In genomic region chr20:64161595-64162238, GRCh38 we compare ENCODE assay signal across 10 cellular contexts. TPM values are rescaled to one million over a fixed set of nuclear protein-coding genes. Genes with fewer than 3 reads are reported as not detected.
DNase-seq lines count a peak whose midpoint lies in the region; ATAC-seq and TF ChIP-seq lines count a peak whose summit lies in the region.
"Had no signal": no experiment of that assay in that cellular context is flagged by ENCODE, and none has a peak within 500 bp of the region (broad histone marks: within the 10 kb centered on the region; RNA-seq: fewer than 3 reads in every experiment).

No MANE protein-coding gene starts in this region.

- H3K4me3 Mint-ChIP-seq in endodermal cell: peak overlapping the region; percentile 46
- H3K4me3 Mint-ChIP-seq in naive thymus-derived CD4-positive, alpha-beta T cell: no peak overlapping the region

- intact Hi-C loops in naive thymus-derived CD4-positive, alpha-beta T cell (cut with micrococcal nuclease): no loop called here

- CTCF ChIA-PET in naive thymus-derived CD4-positive, alpha-beta T cell (lab: Charles Lee): no interaction called here

- H3K27ac ChIP-seq in endodermal cell (ENCODE audit: low read depth, low read length): peak overlapping the region; percentile 92
- no peak overlapping the region for H3K27ac ChIP-seq in naive thymus-derived CD4-positive, alpha-beta T cell (ENCODE audit: low read depth, low read length)

- POLR2A ChIA-PET in naive thymus-derived CD4-positive, alpha-beta T cell (lab: Charles Lee): no interaction called here

- WGBS in endodermal cell (ENCODE audit: insufficient coverage in 1 of 2, insufficient read length in 1 of 2), 2 experiments: 5 to 10% methylated on average over 17 to 28 of the region's 29 CpGs

- peak; percentile 41 to 69 for DNase-seq in NCI-H187 (lab: John Stamatoyannopoulos, UW)
- no peak for DNase-seq in NCI-H187 treated with DMSO at 0.1 percent for 48 hours (lab: John Stamatoyannopoulos, UW)
- DNase-seq in endodermal cell: peak; percentile 94
- peak in 5 of 9 donors; percentile 12 to 34 (median 25) for DNase-seq in naive thymus-derived CD4-positive, alpha-beta T cell
- DNase-seq in NK-92 (lab: John Stamatoyannopoulos, UW; ENCODE audit: unreplicated experiment): no peak
- no peak for DNase-seq in NCI-H345 (lab: John Stamatoyannopoulos, UW)

- peaks cover 23% of the 10 kb centered on the region for H3K27me3 ChIP-seq in endodermal cell (ENCODE audit: control insufficient read depth, insufficient read depth, low read length, poor library complexity, severe bottlenecking)
- H3K27me3 ChIP-seq in naive thymus-derived CD4-positive, alpha-beta T cell (ENCODE audit: control insufficient read depth in 2 of 2, insufficient read depth in 2 of 2, low read length in 2 of 2): peaks cover 0 to 6% of the 10 kb centered on the region in 2 donors

- H3K9ac ChIP-seq in endodermal cell (ENCODE audit: extremely low read depth, low read length, poor library complexity, severe bottlenecking): no peak overlapping the region

- H3K4me1 Mint-ChIP-seq in endodermal cell: peaks cover 40% of the 10 kb centered on the region
- H3K4me1 Mint-ChIP-seq in naive thymus-derived CD4-positive, alpha-beta T cell: peaks cover 0 to 5% (median 0%) of the 10 kb centered on the region in 7 donors

- peaks cover 7% of the 10 kb centered on the region for H3K4me1 ChIP-seq in endodermal cell (ENCODE audit: control insufficient read depth, insufficient read depth, low read length)
- no peaks in the 10 kb centered on the region for H3K4me1 ChIP-seq in naive thymus-derived CD4-positive, alpha-beta T cell (ENCODE audit: control insufficient read depth in 2 of 2, insufficient read depth in 2 of 2, low read length in 2 of 2)

- H3K4me3 ChIP-seq in endodermal cell (ENCODE audit: low read length): peak overlapping the region; percentile 81
- no peak overlapping the region for H3K4me3 ChIP-seq in naive thymus-derived CD4-positive, alpha-beta T cell (ENCODE audit: low read length)
- H3K4me3 ChIP-seq: lung had no signal

- no peak for TF ChIP-seq CTCF in endodermal cell (conservative IDR thresholded peaks at IDR 0.05)

- peaks cover 16% of the 10 kb centered on the region for H3K27me3 Mint-ChIP-seq in endodermal cell (ENCODE audit: insufficient read depth)
- peaks cover 46 to 75% (median 56%) of the 10 kb centered on the region in 5 donors for H3K27me3 Mint-ChIP-seq in naive thymus-derived CD4-positive, alpha-beta T cell

- H3K9me3 Mint-ChIP-seq in endodermal cell: no peaks in the 10 kb centered on the region
- H3K9me3 Mint-ChIP-seq in naive thymus-derived CD4-positive, alpha-beta T cell: peaks cover 0 to 5% (median 0%) of the 10 kb centered on the region in 11 donors

- no peaks in the 10 kb centered on the region for H3K9me3 ChIP-seq in endodermal cell (ENCODE audit: control insufficient read depth, low read length)
- no peaks in the 10 kb centered on the region for H3K9me3 ChIP-seq in naive thymus-derived CD4-positive, alpha-beta T cell (ENCODE audit: control insufficient read depth in 2 of 3, low read length in 3 of 3)

- H3K36me3 ChIP-seq in endodermal cell (ENCODE audit: control insufficient read depth, insufficient read depth, low read length): no peaks in the 10 kb centered on the region
- no peaks in the 10 kb centered on the region for H3K36me3 ChIP-seq in naive thymus-derived CD4-positive, alpha-beta T cell (ENCODE audit: control insufficient read depth in 2 of 3, insufficient read depth in 3 of 3, low read length in 3 of 3)

- no peak overlapping the region for H3K27ac Mint-ChIP-seq in endodermal cell
- no peak overlapping the region for H3K27ac Mint-ChIP-seq in naive thymus-derived CD4-positive, alpha-beta T cell

- ATAC-seq in naive thymus-derived CD4-positive, alpha-beta T cell: no peak
- ATAC-seq in HG03196 (IDR thresholded peaks at IDR 0.05; ENCODE audit: unreplicated experiment): no peak

- no peaks in the 10 kb centered on the region for H3K36me3 Mint-ChIP-seq in endodermal cell (ENCODE audit: low read depth)
- H3K36me3 Mint-ChIP-seq in naive thymus-derived CD4-positive, alpha-beta T cell: peaks cover 0 to 7% (median 0%) of the 10 kb centered on the region in 5 donors

TF ChIP-seq in PFSK-1, 5 proteins besides CTCF, POLR2A, EP300 and RAD21:
- TF ChIP-seq REST (IDR thresholded peaks at IDR 0.05; ENCODE audit: insufficient read depth in 1 of 2, low read depth in 2 of 2, low read length in 2 of 2) (peak; percentile 98), POLR2AphosphoS5 (IDR thresholded peaks at IDR 0.05; ENCODE audit: low read depth, low read length) (no peak)

RNA-seq across cellular contexts. Expression of gene MYT1, which starts 2.5 kb away (rescaled TPM):
- polyA plus RNA-seq in PFSK-1 (2012; ENCODE audit: insufficient read length, low read depth): 0.49 TPM
- 1 to 10 TPM; 2.4 to 4.5 TPM for total RNA-seq in endodermal cell
- polyA plus RNA-seq in endodermal cell (2013, experiment 1 of 2): 9.6 TPM
- 8.4 TPM for polyA plus RNA-seq in endodermal cell (2013, experiment 2 of 2)
- total RNA-seq in naive thymus-derived CD4-positive, alpha-beta T cell: not detected
- not detected for polyA plus RNA-seq in naive thymus-derived CD4-positive, alpha-beta T cell
- polyA plus RNA-seq: AG04450 had no signal

RNA-seq across cellular contexts. Expression of gene NPBWR2, which starts 54.4 kb away (rescaled TPM):
- polyA plus RNA-seq in PFSK-1 (2012; ENCODE audit: insufficient read length, low read depth): not detected
- not detected for total RNA-seq in endodermal cell
- not detected for polyA plus RNA-seq in endodermal cell (2013, experiment 1 of 2)
- polyA plus RNA-seq in endodermal cell (2013, experiment 2 of 2): not detected
- total RNA-seq in naive thymus-derived CD4-positive, alpha-beta T cell: not detected
- not detected for polyA plus RNA-seq in naive thymus-derived CD4-positive, alpha-beta T cell
- total RNA-seq: lung had no signal
- polyA plus RNA-seq: AG04450, lung had no signal

Comparison
In these comparisons a context has a peak if more than half of its experiments do, and no peak if none do; other contexts are left out.
1. DNase-seq: peak in NCI-H187 (2 of 2), endodermal cell (single experiment) and naive thymus-derived CD4-positive, alpha-beta T cell (5 of 9); none in NCI-H187 treated with DMSO at 0.1 percent for 48 hours (single experiment), NK-92 (single experiment) and NCI-H345 (single experiment).